ENCODE assay signal across 33 cellular contexts in genomic region chr17:74015316-74015715, GRCh38.
"Had no signal": no experiment of that assay in that cellular context is flagged by ENCODE, and none has a peak within 500 bp of the region (broad histone marks: within the 10 kb centered on the region; RNA-seq: fewer than 3 reads in every experiment).

No MANE protein-coding gene starts in this region.

- H3K36me3 ChIP-seq: cardiac muscle cell, colonic mucosa, esophagus squamous epithelium, gastroesophageal sphincter had no signal

- DNase-seq: activated CD4-positive, alpha-beta memory T cell treated with anti-CD3 and anti-CD28 coated beads for 36 hours; activated CD4-positive, alpha-beta T cell treated with anti-CD3 and anti-CD28 coated beads for 36 hours; activated CD4-positive, alpha-beta T cell treated with anti-CD3 and anti-CD28 coated beads, Interleukin-2, amount 10 ng/mL, durations not matched to agents 24 days and 14 days; activated CD4-positive, CD25-positive, alpha-beta regulatory T cell; activated CD4-positive, CD25-positive, alpha-beta regulatory T cell treated with anti-CD3 and anti-CD28 coated beads, Interleukin-2, amount 50 U/mL, for 72 hours; activated CD8-positive, alpha-beta memory T cell treated with anti-CD3 and anti-CD28 coated beads, Interleukin-2, amount 10 ng/mL, durations not matched to agents 7 days and 5 days; activated CD8-positive, alpha-beta memory T cell treated with anti-CD3 and anti-CD28 coated beads, Interleukin-2, amount 50 U/mL, for 4 hours; activated CD8-positive, alpha-beta T cell treated with anti-CD3 and anti-CD28 coated beads, Interleukin-2, amount 10 ng/mL, durations not matched to agents 7 days and 5 days; activated gamma-delta T cell; activated naive CD4-positive, alpha-beta T cell; activated naive CD4-positive, alpha-beta T cell treated with anti-CD3 and anti-CD28 coated beads, Interleukin-2, amount 10 ng/mL, durations not matched to agents 7 days and 5 days; activated T-cell treated with anti-CD3 and anti-CD28 coated beads, Interleukin-2, amount 50 U/mL, for 1 hour; activated T-cell treated with anti-CD3 and anti-CD28 coated beads, Interleukin-2, amount 50 U/mL, for 48 hours; amniotic stem cell; anterior cingulate cortex; central memory CD4-positive, alpha-beta T cell; cerebellar nuclear complex; colonic mucosa; effector CD8-positive, alpha-beta T cell; esophagus squamous epithelium; foreskin melanocyte; head of caudate nucleus; T-helper 1 cell; T-helper 17 cell; T1000 had no signal

- H3K9me3 ChIP-seq: colonic mucosa, esophagus squamous epithelium had no signal

- H3K27ac Mint-ChIP-seq: activated CD4-positive, alpha-beta memory T cell treated with anti-CD3 and anti-CD28 coated beads for 36 hours; activated CD4-positive, alpha-beta T cell treated with anti-CD3 and anti-CD28 coated beads for 36 hours; activated CD4-positive, alpha-beta T cell treated with anti-CD3 and anti-CD28 coated beads, Interleukin-2, amount 10 ng/mL, durations not matched to agents 24 days and 14 days; activated CD8-positive, alpha-beta memory T cell treated with anti-CD3 and anti-CD28 coated beads, Interleukin-2, amount 10 ng/mL, durations not matched to agents 7 days and 5 days; activated CD8-positive, alpha-beta T cell treated with anti-CD3 and anti-CD28 coated beads, Interleukin-2, amount 10 ng/mL, durations not matched to agents 7 days and 5 days; activated naive CD4-positive, alpha-beta T cell treated with anti-CD3 and anti-CD28 coated beads, Interleukin-2, amount 10 ng/mL, durations not matched to agents 7 days and 5 days; activated naive CD8-positive, alpha-beta T cell; T-helper 17 cell; T-helper 2 cell treated with Interferon-gamma antibody and Interleukin-4, amounts not matched to agents 5 μg/mL and 100 μg/mL, for 36 hours had no signal

- H3K36me3 Mint-ChIP-seq: activated CD4-positive, alpha-beta memory T cell treated with anti-CD3 and anti-CD28 coated beads for 36 hours; activated CD8-positive, alpha-beta memory T cell treated with anti-CD3 and anti-CD28 coated beads, Interleukin-2, amount 10 ng/mL, durations not matched to agents 7 days and 5 days; activated naive CD4-positive, alpha-beta T cell treated with anti-CD3 and anti-CD28 coated beads, Interleukin-2, amount 10 ng/mL, durations not matched to agents 7 days and 5 days; activated naive CD8-positive, alpha-beta T cell had no signal

- H3K27me3 Mint-ChIP-seq: activated CD4-positive, alpha-beta memory T cell treated with anti-CD3 and anti-CD28 coated beads for 36 hours; activated CD4-positive, alpha-beta T cell treated with anti-CD3 and anti-CD28 coated beads for 36 hours; T-helper 17 cell had no signal

- H3K9me3 Mint-ChIP-seq: activated CD4-positive, alpha-beta memory T cell treated with anti-CD3 and anti-CD28 coated beads for 36 hours; activated CD4-positive, alpha-beta T cell treated with anti-CD3 and anti-CD28 coated beads, Interleukin-2, amount 10 ng/mL, durations not matched to agents 24 days and 14 days; activated naive CD4-positive, alpha-beta T cell treated with anti-CD3 and anti-CD28 coated beads, Interleukin-2, amount 10 ng/mL, durations not matched to agents 7 days and 5 days; T-helper 2 cell treated with Interferon-gamma antibody and Interleukin-4, amounts not matched to agents 5 μg/mL and 100 μg/mL, for 36 hours had no signal

- FAIRE-seq: astrocyte, endometrium, endothelial cell of umbilical vein had no signal

- H3K27ac ChIP-seq: cardiac muscle cell, colonic mucosa, epithelial cell of prostate, esophagus squamous epithelium, gastroesophageal sphincter had no signal

- ATAC-seq: activated CD4-positive, alpha-beta T cell treated with anti-CD3 and anti-CD28 coated beads for 36 hours; activated CD8-positive, alpha-beta memory T cell treated with anti-CD3 and anti-CD28 coated beads, Interleukin-2, amount 10 ng/mL, durations not matched to agents 7 days and 5 days; activated CD8-positive, alpha-beta T cell treated with anti-CD3 and anti-CD28 coated beads, Interleukin-2, amount 10 ng/mL, durations not matched to agents 7 days and 5 days; gastroesophageal sphincter; T-helper 17 cell had no signal

- H3K4me3 Mint-ChIP-seq: activated CD4-positive, alpha-beta memory T cell treated with anti-CD3 and anti-CD28 coated beads for 36 hours; activated CD4-positive, alpha-beta T cell treated with anti-CD3 and anti-CD28 coated beads for 36 hours; activated CD4-positive, alpha-beta T cell treated with anti-CD3 and anti-CD28 coated beads, Interleukin-2, amount 10 ng/mL, durations not matched to agents 24 days and 14 days; activated CD8-positive, alpha-beta memory T cell treated with anti-CD3 and anti-CD28 coated beads, Interleukin-2, amount 10 ng/mL, durations not matched to agents 7 days and 5 days; activated CD8-positive, alpha-beta T cell treated with anti-CD3 and anti-CD28 coated beads, Interleukin-2, amount 10 ng/mL, durations not matched to agents 7 days and 5 days; activated naive CD4-positive, alpha-beta T cell treated with anti-CD3 and anti-CD28 coated beads, Interleukin-2, amount 10 ng/mL, durations not matched to agents 7 days and 5 days; activated naive CD8-positive, alpha-beta T cell; T-helper 17 cell; T-helper 2 cell treated with Interferon-gamma antibody and Interleukin-4, amounts not matched to agents 5 μg/mL and 100 μg/mL, for 36 hours had no signal

- H3K4me3 ChIP-seq: cardiac muscle cell, colonic mucosa, esophagus squamous epithelium, gastroesophageal sphincter had no signal

- H3K27me3 ChIP-seq: cardiac muscle cell, colonic mucosa had no signal

- H3K4me1 ChIP-seq: colonic mucosa, esophagus squamous epithelium, gastroesophageal sphincter had no signal
